Comparison of ENCODE assay signal across 10 cellular contexts in the genomic region with DNA sequence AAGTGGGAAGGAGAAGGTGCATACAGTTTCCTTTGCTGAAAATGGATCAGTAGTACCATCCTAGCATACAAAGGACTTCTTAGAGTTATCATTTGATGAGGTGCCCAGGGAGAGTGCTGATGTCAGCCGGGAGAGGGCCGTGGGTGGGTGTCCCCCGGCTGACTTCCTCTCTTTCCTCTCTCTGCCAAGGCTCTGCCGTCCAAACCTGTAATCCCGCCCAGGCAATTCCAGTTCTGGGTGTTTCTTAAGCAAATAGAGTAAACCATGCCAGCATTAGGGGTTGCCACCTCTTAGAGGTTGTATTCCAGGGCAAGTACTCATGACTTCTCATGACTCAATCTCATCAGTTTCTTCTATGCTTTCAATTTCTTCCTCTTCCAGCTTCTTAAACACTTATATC.
DNase-seq lines count a peak whose midpoint lies in the region; ATAC-seq and TF ChIP-seq lines count a peak whose summit lies in the region.
"Had no signal": no experiment of that assay in that cellular context is flagged by ENCODE, and none has a peak within 500 bp of the region (broad histone marks: within the 10 kb centered on the region; RNA-seq: fewer than 3 reads in every experiment).

No MANE protein-coding gene starts in this region.

- intact Hi-C loops in ascending aorta (cut with DNase I) (loop anchor here (5.0 kb wide), 2 partner anchors 61 to 64 kb away; no protein-coding TSS in a partner anchor), left ventricle myocardium superior (cut with micrococcal nuclease) (no loop called here), spleen (cut with DNase I; ENCODE audit: low total_unique reads) (no loop called here)

- H3K27me3 ChIP-seq in ascending aorta (no peaks in the 10 kb centered on the region), spleen (replicated peaks in 1 of 7) (no peaks in the 10 kb centered on the region)

- H3K4me1 ChIP-seq in HEK293 (ENCODE audit: control insufficient read depth, insufficient read depth, low read length) (peaks cover 2% of the 10 kb centered on the region; the same call in 1 of the 2 replicates), ascending aorta (peaks cover 0 to 4% of the 10 kb centered on the region in 2 donors), spleen (peaks cover 0 to 14% (median 8%) of the 10 kb centered on the region in 6 donors)

- TF ChIP-seq CTCF in HEK293 (tag by site-specific recombination; IDR thresholded peaks at IDR 0.05), result no peak
- TF ChIP-seq CTCF in ascending aorta (IDR thresholded peaks at IDR 0.05), result no peak
- no peak for TF ChIP-seq CTCF in spleen (IDR thresholded peaks at IDR 0.05 in 8 of 11, conservative IDR thresholded peaks at IDR 0.05 in 3 of 11)

- 25 to 49% (median 30%) methylated on average over 5 of the region's 5 CpGs for WGBS in spleen, 5 donors

- POLR2A ChIA-PET in HEK293 (lab: Yijun Ruan, JAX), result no interaction called here

- no peak overlapping the region for H3K4me3 ChIP-seq in HEK293 (ENCODE audit: low read depth, low read length)
- H3K4me3 ChIP-seq in ascending aorta, result peak overlapping the region; percentile 18 to 35
- H3K4me3 ChIP-seq in spleen, result no peak overlapping the region

- CTCF ChIA-PET in HEK293 (lab: Yijun Ruan, JAX), result interaction anchor here (1.1 kb wide), 1 partner anchor 12 kb away, joined by 3 read pairs; no protein-coding TSS in a partner anchor

- no peak for TF ChIP-seq POLR2A in spleen (IDR thresholded peaks at IDR 0.05)

- no peaks in the 10 kb centered on the region for H3K36me3 ChIP-seq in HEK293 (ENCODE audit: control insufficient read depth in 2 of 2, insufficient read depth in 1 of 2, low read length in 2 of 2)
- H3K36me3 ChIP-seq in ascending aorta, result no peaks in the 10 kb centered on the region
- H3K36me3 ChIP-seq in spleen, result no peaks in the 10 kb centered on the region

- DNase-seq in ascending aorta (ENCODE audit: low spot score in 2 of 2) (peak in 1 of 2 donors; percentile 79), left ventricle myocardium superior (peak; percentile 31), spleen (no peak), NCI-H1048 (lab: John Stamatoyannopoulos, UW) (no peak), superior temporal gyrus (ENCODE audit: extremely low spot score) (no peak), NCI-H2196 (lab: John Stamatoyannopoulos, UW; ENCODE audit: unreplicated experiment) (no peak), A172 (ENCODE audit: low spot score) (no peak)
- DNase-seq: NCI-H2029 treated with DMSO at 0.1 percent for 48 hours; stimulated activated CD4-positive, alpha-beta T cell treated with anti-CD3 and anti-CD28 coated beads, Interleukin-12 subunit alpha, Interleukin-12 subunit beta, amount 100 ng/mL, for 4 hours had no signal

- H3K27ac ChIP-seq in HEK293 (ENCODE audit: extremely low read depth, low read depth, low read length), result no peak overlapping the region
- H3K27ac ChIP-seq in ascending aorta, result peak overlapping the region; percentile 19 to 35
- H3K27ac ChIP-seq in spleen, result peak overlapping the region in 6 of 8 donors; percentile 24 to 53 (median 44)

- ATAC-seq in left ventricle myocardium superior, result peak; percentile 63

- no peaks in the 10 kb centered on the region for H3K9me3 ChIP-seq in HEK293 (ENCODE audit: control insufficient read depth, insufficient read depth, low read depth, low read length)
- H3K9me3 ChIP-seq in ascending aorta, result no peaks in the 10 kb centered on the region
- H3K9me3 ChIP-seq in spleen, result peaks cover 0 to 12% (median 0%) of the 10 kb centered on the region in 8 donors

TF ChIP-seq in HEK293, 187 proteins besides CTCF, POLR2A, EP300 and RAD21:
- peak; percentile 57 for TF ChIP-seq KLF1 (tag by site-specific recombination; IDR thresholded peaks at IDR 0.05)
- TF ChIP-seq PRDM1 (tag by site-specific recombination; IDR thresholded peaks at IDR 0.05), result peak; percentile 48; the same call in 1 of the 2 replicates
- TF ChIP-seq, protein P1, sequence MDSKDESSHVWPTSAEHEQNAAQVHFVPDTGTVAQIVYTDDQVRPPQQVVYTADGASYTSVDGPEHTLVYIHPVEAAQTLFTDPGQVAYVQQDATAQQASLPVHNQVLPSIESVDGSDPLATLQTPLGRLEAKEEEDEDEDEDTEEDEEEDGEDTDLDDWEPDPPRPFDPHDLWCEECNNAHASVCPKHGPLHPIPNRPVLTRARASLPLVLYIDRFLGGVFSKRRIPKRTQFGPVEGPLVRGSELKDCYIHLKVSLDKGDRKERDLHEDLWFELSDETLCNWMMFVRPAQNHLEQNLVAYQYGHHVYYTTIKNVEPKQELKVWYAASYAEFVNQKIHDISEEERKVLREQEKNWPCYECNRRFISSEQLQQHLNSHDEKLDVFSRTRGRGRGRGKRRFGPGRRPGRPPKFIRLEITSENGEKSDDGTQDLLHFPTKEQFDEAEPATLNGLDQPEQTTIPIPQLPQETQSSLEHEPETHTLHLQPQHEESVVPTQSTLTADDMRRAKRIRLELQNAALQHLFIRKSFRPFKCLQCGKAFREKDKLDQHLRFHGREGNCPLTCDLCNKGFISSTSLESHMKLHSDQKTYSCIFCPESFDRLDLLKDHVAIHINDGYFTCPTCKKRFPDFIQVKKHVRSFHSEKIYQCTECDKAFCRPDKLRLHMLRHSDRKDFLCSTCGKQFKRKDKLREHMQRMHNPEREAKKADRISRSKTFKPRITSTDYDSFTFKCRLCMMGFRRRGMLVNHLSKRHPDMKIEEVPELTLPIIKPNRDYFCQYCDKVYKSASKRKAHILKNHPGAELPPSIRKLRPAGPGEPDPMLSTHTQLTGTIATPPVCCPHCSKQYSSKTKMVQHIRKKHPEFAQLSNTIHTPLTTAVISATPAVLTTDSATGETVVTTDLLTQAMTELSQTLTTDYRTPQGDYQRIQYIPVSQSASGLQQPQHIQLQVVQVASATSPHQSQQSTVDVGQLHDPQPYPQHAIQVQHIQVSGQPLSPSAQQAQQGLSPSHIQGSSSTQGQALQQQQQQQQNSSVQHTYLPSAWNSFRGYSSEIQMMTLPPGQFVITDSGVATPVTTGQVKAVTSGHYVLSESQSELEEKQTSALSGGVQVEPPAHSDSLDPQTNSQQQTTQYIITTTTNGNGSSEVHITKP (tag by site-specific recombination; IDR thresholded peaks at IDR 0.05), result peak; percentile 85
- no peak for TF ChIP-seq HOXD13 (CRISPR knock-in tag; IDR thresholded peaks at IDR 0.05; ENCODE audit: borderline replicate concordance)
- 0 out of 2 replicates have a peak, but pooled peaks have one; percentile 7 for TF ChIP-seq EGR2 (tag by site-specific recombination; IDR thresholded peaks at IDR 0.05; ENCODE audit: low read depth)
- TF ChIP-seq ZFHX2 (tag by site-specific recombination; conservative IDR thresholded peaks at IDR 0.05), result peak; percentile 68
- no peak for TF ChIP-seq IKZF3 (tag by site-specific recombination; IDR thresholded peaks at IDR 0.05)

Comparison
In these comparisons a context has a peak if more than half of its experiments do, and no peak if none do; other contexts are left out.
1. H3K4me3 ChIP-seq: peak in ascending aorta (2 of 2); none in HEK293 (single experiment) and spleen (0 of 8).